Comparison of ENCODE assay signal across 10 cellular contexts in genomic region chr20:38692436-38693411, GRCh38. TPM values are rescaled to one million over a fixed set of nuclear protein-coding genes. Genes with fewer than 3 reads are reported as not detected.
DNase-seq lines count a peak whose midpoint lies in the region; ATAC-seq, FAIRE-seq and TF ChIP-seq lines count a peak whose summit lies in the region.
"Had no signal": no experiment of that assay in that cellular context is flagged by ENCODE, and none has a peak within 500 bp of the region (broad histone marks: within the 10 kb centered on the region; RNA-seq: fewer than 3 reads in every experiment).

No MANE protein-coding gene starts in this region.

- no peak overlapping the region for H3K27ac Mint-ChIP-seq in activated T-helper 1 cell treated with anti-CD3 and anti-CD28 coated beads, Interleukin-12 subunit alpha, Interleukin-12 subunit beta, Interleukin-2, Interleukin-4 antibody, amounts not matched to agents 30 ng/mL and 10 ng/mL and 1 ng/mL, durations not matched to agents 14 hours and 24 hours and 36 hours
- H3K27ac Mint-ChIP-seq in type B pancreatic cell = no peak overlapping the region
- H3K27ac Mint-ChIP-seq: IgD-negative memory B cell had no signal

- no peaks in the 10 kb centered on the region for H3K4me1 Mint-ChIP-seq in activated T-helper 1 cell treated with anti-CD3 and anti-CD28 coated beads, Interleukin-12 subunit alpha, Interleukin-12 subunit beta, Interleukin-2, Interleukin-4 antibody, amounts not matched to agents 30 ng/mL and 10 ng/mL and 1 ng/mL, durations not matched to agents 14 hours and 24 hours and 36 hours (ENCODE audit: low read depth)
- H3K4me1 Mint-ChIP-seq in type B pancreatic cell (ENCODE audit: unreplicated experiment) = no peaks in the 10 kb centered on the region
- H3K4me1 Mint-ChIP-seq: IgD-negative memory B cell had no signal

- TF ChIP-seq CTCF in type B pancreatic cell (conservative IDR thresholded peaks at IDR 0.05) = no peak

- no peak for TF ChIP-seq POLR2A in GM12891 (IDR thresholded peaks at IDR 0.05; ENCODE audit: low read depth, low read length)

- peaks cover 8% of the 10 kb centered on the region for H3K27me3 Mint-ChIP-seq in activated T-helper 1 cell treated with anti-CD3 and anti-CD28 coated beads, Interleukin-12 subunit alpha, Interleukin-12 subunit beta, Interleukin-2, Interleukin-4 antibody, amounts not matched to agents 30 ng/mL and 10 ng/mL and 1 ng/mL, durations not matched to agents 14 hours and 24 hours and 36 hours (ENCODE audit: insufficient read depth)
- peaks cover 27% of the 10 kb centered on the region for H3K27me3 Mint-ChIP-seq in type B pancreatic cell

- no peak overlapping the region for H3K4me3 Mint-ChIP-seq in activated T-helper 1 cell treated with anti-CD3 and anti-CD28 coated beads, Interleukin-12 subunit alpha, Interleukin-12 subunit beta, Interleukin-2, Interleukin-4 antibody, amounts not matched to agents 30 ng/mL and 10 ng/mL and 1 ng/mL, durations not matched to agents 14 hours and 24 hours and 36 hours
- H3K4me3 Mint-ChIP-seq in type B pancreatic cell = no peak overlapping the region
- H3K4me3 Mint-ChIP-seq: IgD-negative memory B cell had no signal

- DNase-seq in GM12891 (ENCODE audit: insufficient read length, low spot score) (no peak), NCI-H526 (lab: John Stamatoyannopoulos, UW) (peak; percentile 8 to 59), left ventricle myocardium superior (peak; percentile 51), type B pancreatic cell (ENCODE audit: extremely low spot score, unreplicated experiment) (no peak)
- DNase-seq in activated T-helper 1 cell treated with anti-CD3 and anti-CD28 coated beads, Interleukin-12 subunit alpha, Interleukin-12 subunit beta, Interleukin-2, Interleukin-4 antibody, amounts not matched to agents 30 ng/mL and 10 ng/mL and 1 ng/mL, durations not matched to agents 14 hours and 24 hours and 36 hours (ENCODE audit: low spot score) = peak; percentile 19
- DNase-seq in stimulated activated CD4-positive, alpha-beta T cell treated with anti-CD3 and anti-CD28 coated beads, Interleukin-1b, Interleukin-23, amount 100 ng/mL, for 4 hours (ENCODE audit: low read depth in 2 of 2) = peak; percentile 28 to 44

- H3K36me3 Mint-ChIP-seq in activated T-helper 1 cell treated with anti-CD3 and anti-CD28 coated beads, Interleukin-12 subunit alpha, Interleukin-12 subunit beta, Interleukin-2, Interleukin-4 antibody, amounts not matched to agents 30 ng/mL and 10 ng/mL and 1 ng/mL, durations not matched to agents 14 hours and 24 hours and 36 hours (ENCODE audit: low read depth) = no peaks in the 10 kb centered on the region
- H3K36me3 Mint-ChIP-seq in type B pancreatic cell = no peaks in the 10 kb centered on the region
- H3K36me3 Mint-ChIP-seq: IgD-negative memory B cell had no signal

- H3K9me3 Mint-ChIP-seq in activated T-helper 1 cell treated with anti-CD3 and anti-CD28 coated beads, Interleukin-12 subunit alpha, Interleukin-12 subunit beta, Interleukin-2, Interleukin-4 antibody, amounts not matched to agents 30 ng/mL and 10 ng/mL and 1 ng/mL, durations not matched to agents 14 hours and 24 hours and 36 hours = no peaks in the 10 kb centered on the region
- no peaks in the 10 kb centered on the region for H3K9me3 Mint-ChIP-seq in type B pancreatic cell

- ATAC-seq in left ventricle myocardium superior = no peak
- no peak for ATAC-seq in GM19395 (IDR thresholded peaks at IDR 0.05; ENCODE audit: unreplicated experiment)
- ATAC-seq in GM18858 (IDR thresholded peaks at IDR 0.05; ENCODE audit: unreplicated experiment) = no peak

- intact Hi-C loops in activated T-helper 1 cell treated with anti-CD3 and anti-CD28 coated beads, Interleukin-12 subunit alpha, Interleukin-12 subunit beta, Interleukin-2, Interleukin-4 antibody, amounts not matched to agents 30 ng/mL and 10 ng/mL and 1 ng/mL, durations not matched to agents 14 hours and 24 hours and 36 hours (cut with micrococcal nuclease) = no loop called here
- intact Hi-C loops in left ventricle myocardium superior (cut with micrococcal nuclease) = no loop called here

- peak; percentile 74 for FAIRE-seq in GM12891 (lab: Jason Lieb, UNC)

TF ChIP-seq in GM12891, 5 proteins besides CTCF, POLR2A, EP300 and RAD21:
- TF ChIP-seq POLR2AphosphoS5 (IDR thresholded peaks at IDR 0.05; ENCODE audit: low read depth, low read length) (no peak), POU2F2 (IDR thresholded peaks at IDR 0.05; ENCODE audit: low read depth, low read length) (0 out of 2 replicates have a peak, but pooled peaks have one; percentile 16)
TF ChIP-seq in GM12891: peak in this region for 1.

RNA-seq across cellular contexts. Expression of gene SLC32A1, which starts 31.6 kb away (rescaled TPM):
- polyA plus RNA-seq in GM12891 (2012; ENCODE audit: low read depth, missing spikeins) = 0.74 TPM
- total RNA-seq in activated T-helper 1 cell treated with anti-CD3 and anti-CD28 coated beads, Interleukin-12 subunit alpha, Interleukin-12 subunit beta, Interleukin-2, Interleukin-4 antibody, amounts not matched to agents 30 ng/mL and 10 ng/mL and 1 ng/mL, durations not matched to agents 14 hours and 24 hours and 36 hours = not detected in 2 replicates
- total RNA-seq in left ventricle myocardium superior = not detected
- not detected in 2 replicates for total RNA-seq in type B pancreatic cell (ENCODE audit: low replicate concordance)
- total RNA-seq: lower leg skin had no signal
- polyA plus RNA-seq: IgD-negative memory B cell had no signal

RNA-seq across cellular contexts. Expression of gene ACTR5, which starts 55.5 kb away (rescaled TPM):
- polyA plus RNA-seq in GM12891 (2012; ENCODE audit: low read depth, missing spikeins) = 3.0 TPM
- total RNA-seq in activated T-helper 1 cell treated with anti-CD3 and anti-CD28 coated beads, Interleukin-12 subunit alpha, Interleukin-12 subunit beta, Interleukin-2, Interleukin-4 antibody, amounts not matched to agents 30 ng/mL and 10 ng/mL and 1 ng/mL, durations not matched to agents 14 hours and 24 hours and 36 hours = 14.9 and 15.2 TPM in 2 replicates
- total RNA-seq in left ventricle myocardium superior = 3.2 TPM
- 5.7 and 9.1 TPM in 2 replicates for total RNA-seq in type B pancreatic cell (ENCODE audit: low replicate concordance)

Comparison
In these comparisons a context has a peak if more than half of its experiments do, and no peak if none do; other contexts are left out.
1. DNase-seq: peak in NCI-H526 (2 of 2), activated T-helper 1 cell treated with anti-CD3 and anti-CD28 coated beads, Interleukin-12 subunit alpha, Interleukin-12 subunit beta, Interleukin-2, Interleukin-4 antibody, amounts not matched to agents 30 ng/mL and 10 ng/mL and 1 ng/mL, durations not matched to agents 14 hours and 24 hours and 36 hours (single experiment), left ventricle myocardium superior (single experiment) and stimulated activated CD4-positive, alpha-beta T cell treated with anti-CD3 and anti-CD28 coated beads, Interleukin-1b, Interleukin-23, amount 100 ng/mL, for 4 hours (2 of 2); none in GM12891 (single experiment) and type B pancreatic cell (single experiment).